ENCODE assay signal across 17 cellular contexts in genomic region chr10:42887734-42888503, GRCh38.
DNase-seq lines count a peak whose midpoint lies in the region; ATAC-seq and TF ChIP-seq lines count a peak whose summit lies in the region.
"Had no signal": no experiment of that assay in that cellular context is flagged by ENCODE, and none has a peak within 500 bp of the region (broad histone marks: within the 10 kb centered on the region; RNA-seq: fewer than 3 reads in every experiment).

No MANE protein-coding gene starts in this region.

- H4K12ac ChIP-seq in trophoblast cell (ENCODE audit: low read depth, low read length) = no peak overlapping the region

- DNase-seq in cardiac septum (ENCODE audit: low spot score) (peak; percentile 39), left ventricle myocardium superior (no peak), endodermal cell (peak; percentile 21), trophoblast cell (no peak), UCSD-AML1 (lab: John Stamatoyannopoulos, UW; ENCODE audit: unreplicated experiment) (no peak), SKM-1 treated with dmso at 0.1 percent for 144 hours (lab: John Stamatoyannopoulos, UW; ENCODE audit: unreplicated experiment) (no peak), Caco-2 (no peak)
- DNase-seq: DMS 273 treated with DMSO at 0.1 percent for 48 hours, DMS53, DND-41 had no signal

- no peaks in the 10 kb centered on the region for H3K27me3 Mint-ChIP-seq in endodermal cell (ENCODE audit: insufficient read depth)
- peaks cover 13% of the 10 kb centered on the region for H3K27me3 Mint-ChIP-seq in Caco-2 (ENCODE audit: insufficient read depth, unreplicated experiment)

- no peak overlapping the region for H2AK5ac ChIP-seq in trophoblast cell (ENCODE audit: low read length)

- no peak overlapping the region for H3K23ac ChIP-seq in trophoblast cell (ENCODE audit: low read length)

- H3K4me1 ChIP-seq in endodermal cell (ENCODE audit: control insufficient read depth, insufficient read depth, low read length) (no peaks in the 10 kb centered on the region), trophoblast cell (ENCODE audit: control insufficient read depth in 1 of 2, insufficient read depth in 2 of 2, low read length in 2 of 2) (no peaks in the 10 kb centered on the region), Caco-2 (no peaks in the 10 kb centered on the region)
- H3K4me1 ChIP-seq: HAP-1 had no signal

- H3K9me3 Mint-ChIP-seq in endodermal cell = peaks cover 4% of the 10 kb centered on the region
- H3K9me3 Mint-ChIP-seq in Caco-2 (ENCODE audit: unreplicated experiment) = peaks cover 15% of the 10 kb centered on the region

- no peak overlapping the region for H2BK5ac ChIP-seq in trophoblast cell (ENCODE audit: low read depth, low read length, poor library complexity)

- H3K27me3 ChIP-seq in endodermal cell (ENCODE audit: control insufficient read depth, insufficient read depth, low read length, poor library complexity, severe bottlenecking) (no peaks in the 10 kb centered on the region), trophoblast cell (ENCODE audit: insufficient read depth, low read length) (no peaks in the 10 kb centered on the region), Caco-2 (replicated peaks; ENCODE audit: control insufficient read depth, insufficient read depth, low read length) (no peaks in the 10 kb centered on the region; the same call in 1 of the 2 replicates)
- H3K27me3 ChIP-seq: BLaER1 treated with 17β-estradiol and CSF1 and Interleukin-3, amounts not matched to agents 10 nM and 100 nM had no signal

- H3K79me1 ChIP-seq in trophoblast cell (ENCODE audit: low read length) = no peaks in the 10 kb centered on the region

- H3K18ac ChIP-seq in trophoblast cell (ENCODE audit: low read length) = no peak overlapping the region

- peaks cover under 1% of the 10 kb centered on the region for H3K36me3 Mint-ChIP-seq in endodermal cell (ENCODE audit: low read depth)
- no peaks in the 10 kb centered on the region for H3K36me3 Mint-ChIP-seq in Caco-2 (ENCODE audit: insufficient read depth, unreplicated experiment)
- H3K36me3 Mint-ChIP-seq: CD8-positive, alpha-beta T cell had no signal

- TF ChIP-seq CTCF in endodermal cell (conservative IDR thresholded peaks at IDR 0.05) (no peak), Caco-2 (IDR thresholded peaks at IDR 0.05; ENCODE audit: insufficient read depth in 1 of 2, low read depth in 1 of 2, low read length in 1 of 2, severe bottlenecking in 1 of 2, unreplicated experiment in 1 of 2) (no peak)

- no peak overlapping the region for H3K27ac ChIP-seq in endodermal cell (ENCODE audit: low read depth, low read length)
- H3K27ac ChIP-seq in trophoblast cell (ENCODE audit: low read depth, low read length) = no peak overlapping the region
- H3K27ac ChIP-seq: BLaER1 treated with 17β-estradiol and CSF1 and Interleukin-3, amounts not matched to agents 10 nM and 100 nM; GM23248 had no signal

- H3K27ac Mint-ChIP-seq in endodermal cell = no peak overlapping the region
- H3K27ac Mint-ChIP-seq in Caco-2 (ENCODE audit: unreplicated experiment) = no peak overlapping the region
- H3K27ac Mint-ChIP-seq: B cell; CD8-positive, alpha-beta T cell had no signal

- H3K9me3 ChIP-seq in endodermal cell (ENCODE audit: control insufficient read depth, low read length) = peaks cover 2% of the 10 kb centered on the region
- peaks cover 9% of the 10 kb centered on the region for H3K9me3 ChIP-seq in trophoblast cell (ENCODE audit: insufficient read depth, low read depth, low read length)
- H3K9me3 ChIP-seq in Caco-2 = peaks cover 3% of the 10 kb centered on the region; the same call in 1 of the 2 replicates
- H3K9me3 ChIP-seq: HAP-1 had no signal

- H2BK12ac ChIP-seq in trophoblast cell (ENCODE audit: low read length) = no peak overlapping the region

- H3K4ac ChIP-seq in trophoblast cell (ENCODE audit: low read depth, low read length) = no peak overlapping the region

- no peak overlapping the region for H3K9ac ChIP-seq in endodermal cell (ENCODE audit: extremely low read depth, low read length, poor library complexity, severe bottlenecking)
- peak overlapping the region; percentile 47 for H3K9ac ChIP-seq in trophoblast cell (ENCODE audit: low read length)
- H3K9ac ChIP-seq: BLaER1 treated with 17β-estradiol and CSF1 and Interleukin-3, amounts not matched to agents 10 nM and 100 nM; GM23248 had no signal

- 73 to 89% methylated on average over 1 of the region's 1 CpG for WGBS in endodermal cell (ENCODE audit: insufficient coverage in 1 of 2, insufficient read length in 1 of 2), 2 experiments
- no CpG with 5 or more reads among the region's 1 CpG for WGBS in trophoblast cell (ENCODE audit: extremely low coverage, insufficient coverage, insufficient read length)

- no TSS peak for BruUV-seq in Caco-2 (replicated peaks; lab: Mats Ljungman, UMichigan)

- H3K4me3 Mint-ChIP-seq in endodermal cell = no peak overlapping the region
- H3K4me3 Mint-ChIP-seq in Caco-2 (ENCODE audit: unreplicated experiment) = no peak overlapping the region
- H3K4me3 Mint-ChIP-seq: B cell; CD8-positive, alpha-beta T cell had no signal

- H3K4me1 Mint-ChIP-seq in endodermal cell (no peaks in the 10 kb centered on the region), Caco-2 (ENCODE audit: low read depth, unreplicated experiment) (no peaks in the 10 kb centered on the region)
- H3K4me1 Mint-ChIP-seq: B cell had no signal

- H3K4me3 ChIP-seq in endodermal cell (ENCODE audit: low read length) (no peak overlapping the region), trophoblast cell (ENCODE audit: low read depth, low read length) (no peak overlapping the region), Caco-2 (ENCODE audit: low read depth, low read length) (no peak overlapping the region)
- H3K4me3 ChIP-seq: BLaER1 treated with 17β-estradiol and CSF1 and Interleukin-3, amounts not matched to agents 10 nM and 100 nM; GM12878; GM23248; HAP-1 had no signal

- no peak for ATAC-seq in left ventricle myocardium superior
- ATAC-seq: CD8-positive, alpha-beta T cell; GM12878; HepG2 had no signal

- H4K91ac ChIP-seq in trophoblast cell (ENCODE audit: low read depth, low read length) = no peak overlapping the region

- H2BK120ac ChIP-seq in trophoblast cell (ENCODE audit: insufficient read depth, low read length, poor library complexity) = no peak overlapping the region

- no peak overlapping the region for H3K4me2 ChIP-seq in trophoblast cell (ENCODE audit: low read length)
- H3K4me2 ChIP-seq: BLaER1 treated with 17β-estradiol and CSF1 and Interleukin-3, amounts not matched to agents 10 nM and 100 nM had no signal

- no peak overlapping the region for H2AFZ ChIP-seq in trophoblast cell (ENCODE audit: insufficient read depth, low read length, poor library complexity)
- H2AFZ ChIP-seq: GM23248 had no signal

- no peak overlapping the region for H3K14ac ChIP-seq in trophoblast cell (ENCODE audit: low read length)

- intact Hi-C loops in cardiac septum (cut with DNase I) (no loop called here), left ventricle myocardium superior (cut with micrococcal nuclease) (no loop called here), Caco-2 (cut with micrococcal nuclease; ENCODE audit: unreplicated experiment) (no loop called here)

- H3K36me3 ChIP-seq in endodermal cell (ENCODE audit: control insufficient read depth, insufficient read depth, low read length) = no peaks in the 10 kb centered on the region
- no peaks in the 10 kb centered on the region for H3K36me3 ChIP-seq in trophoblast cell (ENCODE audit: control insufficient read depth in 1 of 2, insufficient read depth in 2 of 2, low read length in 2 of 2)
- H3K36me3 ChIP-seq in Caco-2 (ENCODE audit: control insufficient read depth, insufficient read depth, low read length) = no peaks in the 10 kb centered on the region
- H3K36me3 ChIP-seq: BLaER1 treated with 17β-estradiol and CSF1 and Interleukin-3, amounts not matched to agents 10 nM and 100 nM; HAP-1 had no signal

- no peak overlapping the region for H4K8ac ChIP-seq in trophoblast cell (ENCODE audit: low read depth, low read length)

- no peaks in the 10 kb centered on the region for H3K79me2 ChIP-seq in trophoblast cell (ENCODE audit: control insufficient read depth, insufficient read depth, low read length, poor library complexity)

- POLR2A ChIA-PET in Caco-2 (lab: Charles Lee) = no interaction called here

- CTCF ChIA-PET in Caco-2 (lab: Charles Lee) = no interaction called here

Comparison
In these comparisons a context has a peak if more than half of its experiments do, and no peak if none do; other contexts are left out.
1. DNase-seq: peak in cardiac septum (single experiment) and endodermal cell (single experiment); none in left ventricle myocardium superior (single experiment), trophoblast cell (0 of 2), UCSD-AML1 (single experiment), SKM-1 treated with dmso at 0.1 percent for 144 hours (single experiment) and Caco-2 (0 of 2).